22 cellular contexts compared by ENCODE assay signal in the genomic region with DNA sequence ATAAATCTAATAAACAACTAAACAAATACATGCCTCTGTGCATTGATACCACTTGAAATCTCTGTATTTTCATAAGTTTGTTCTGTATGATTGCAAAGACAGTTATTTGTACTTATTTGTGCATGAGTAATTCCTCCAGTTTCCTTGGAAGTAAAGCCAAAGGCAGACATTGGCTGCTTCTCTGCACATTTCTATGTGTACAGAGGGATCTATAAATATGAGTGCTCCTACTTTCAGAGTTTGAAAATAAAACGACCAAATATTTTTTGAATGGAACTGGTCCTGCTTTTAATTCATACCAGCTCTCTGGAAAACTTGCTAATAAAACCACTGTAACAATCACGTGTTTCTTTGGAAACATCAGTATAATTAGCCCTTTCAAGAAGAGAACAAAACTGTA.
DNase-seq lines count a peak whose midpoint lies in the region; TF ChIP-seq lines count a peak whose summit lies in the region.
"Had no signal": no experiment of that assay in that cellular context is flagged by ENCODE, and none has a peak within 500 bp of the region (broad histone marks: within the 10 kb centered on the region; RNA-seq: fewer than 3 reads in every experiment).

No MANE protein-coding gene starts in this region.

- no peaks in the 10 kb centered on the region for H4K20me1 ChIP-seq in neural progenitor cell (ENCODE audit: low read depth)

- peaks cover 42% of the 10 kb centered on the region for H3K4me1 Mint-ChIP-seq in endodermal cell
- H3K4me1 Mint-ChIP-seq in neural progenitor cell: peaks cover 42% of the 10 kb centered on the region

- H3K9me3 ChIP-seq in endodermal cell (ENCODE audit: control insufficient read depth, low read length) (peaks cover 7% of the 10 kb centered on the region), neural progenitor cell (ENCODE audit: low read depth) (no peaks in the 10 kb centered on the region), tibial artery (no peaks in the 10 kb centered on the region)
- H3K9me3 ChIP-seq: Peyer's patch had no signal

- no peaks in the 10 kb centered on the region for H3K27me3 ChIP-seq in endodermal cell (ENCODE audit: control insufficient read depth, insufficient read depth, low read length, poor library complexity, severe bottlenecking)
- no peaks in the 10 kb centered on the region for H3K27me3 ChIP-seq in neural progenitor cell
- H3K27me3 ChIP-seq in tibial artery: no peaks in the 10 kb centered on the region
- H3K27me3 ChIP-seq: Peyer's patch had no signal

- H3K27ac ChIP-seq in endodermal cell (ENCODE audit: low read depth, low read length) (no peak overlapping the region), neural progenitor cell (no peak overlapping the region), tibial artery (peak overlapping the region; percentile 42 to 48)
- H3K27ac ChIP-seq: 22Rv1, Peyer's patch had no signal

- H3K4me3 Mint-ChIP-seq in endodermal cell (no peak overlapping the region), neural progenitor cell (no peak overlapping the region)
- H3K4me3 Mint-ChIP-seq: CD4-positive, alpha-beta memory T cell had no signal

- H3K27me3 Mint-ChIP-seq in endodermal cell (ENCODE audit: insufficient read depth) (peaks cover 10% of the 10 kb centered on the region), neural progenitor cell (ENCODE audit: insufficient read depth, low read depth) (peaks cover 2% of the 10 kb centered on the region)
- H3K27me3 Mint-ChIP-seq: CD4-positive, alpha-beta memory T cell had no signal

- H3K4me1 ChIP-seq in endodermal cell (ENCODE audit: control insufficient read depth, insufficient read depth, low read length): peaks cover 10% of the 10 kb centered on the region
- H3K4me1 ChIP-seq in neural progenitor cell: peaks cover 41% of the 10 kb centered on the region
- peaks cover 4 to 62% (median 37%) of the 10 kb centered on the region in 4 donors for H3K4me1 ChIP-seq in tibial artery
- H3K4me1 ChIP-seq: Peyer's patch had no signal

- H2AFZ ChIP-seq in neural progenitor cell (replicated peaks): no peak overlapping the region

- TF ChIP-seq CTCF in endodermal cell (conservative IDR thresholded peaks at IDR 0.05) (no peak), neural progenitor cell (IDR thresholded peaks at IDR 0.05) (no peak), tibial artery (IDR thresholded peaks at IDR 0.05) (no peak)

- H3K79me2 ChIP-seq in neural progenitor cell (ENCODE audit: low read depth): no peaks in the 10 kb centered on the region

- H3K36me3 Mint-ChIP-seq in endodermal cell (ENCODE audit: low read depth) (no peaks in the 10 kb centered on the region), neural progenitor cell (no peaks in the 10 kb centered on the region)
- H3K36me3 Mint-ChIP-seq: CD4-positive, alpha-beta memory T cell had no signal

- H3K4me3 ChIP-seq in endodermal cell (ENCODE audit: low read length) (peak overlapping the region; percentile 14), neural progenitor cell (no peak overlapping the region), tibial artery (no peak overlapping the region)
- H3K4me3 ChIP-seq: GM12878, Peyer's patch had no signal

- DNase-seq in DMS79 treated with DMSO at 0.1 percent for 48 hours (lab: John Stamatoyannopoulos, UW): peak; percentile 10
- no peak for DNase-seq in DMS79 (lab: John Stamatoyannopoulos, UW)
- no peak for DNase-seq in endodermal cell
- DNase-seq in neural progenitor cell (ENCODE audit: low spot score): no peak
- no peak for DNase-seq in tibial artery
- no peak for DNase-seq in SHP77 treated with DMSO at 0.1 percent for 48 hours (lab: John Stamatoyannopoulos, UW)
- DNase-seq in activated gamma-delta T cell treated with Interleukin-2 at 50 U/mL for 16 hours: no peak
- DNase-seq in A172 (ENCODE audit: low spot score): no peak
- DNase-seq: CD4-positive, alpha-beta memory T cell; DMS153; EL; Kasumi-1; MM.1S; NCI-H1092; NCI-H146; NCI-H2029 treated with DMSO at 0.1 percent for 48 hours; NCI-H2171 treated with DMSO at 0.1 percent for 48 hours; NCI-H446; NCI-H526 treated with DMSO at 0.1 percent for 48 hours; Peyer's patch had no signal

- 81 to 82% methylated on average over 2 of the region's 2 CpGs for WGBS in endodermal cell (ENCODE audit: insufficient coverage in 1 of 2, insufficient read length in 1 of 2), 2 experiments

- peaks cover 26% of the 10 kb centered on the region for H3F3A ChIP-seq in neural progenitor cell (ENCODE audit: low read depth)

- H3K9me3 Mint-ChIP-seq in endodermal cell (peaks cover 4% of the 10 kb centered on the region), neural progenitor cell (peaks cover 4% of the 10 kb centered on the region)

- H3K9ac ChIP-seq in endodermal cell (ENCODE audit: extremely low read depth, low read length, poor library complexity, severe bottlenecking): no peak overlapping the region
- H3K9ac ChIP-seq in neural progenitor cell: no peak overlapping the region

- H3K36me3 ChIP-seq in endodermal cell (ENCODE audit: control insufficient read depth, insufficient read depth, low read length): no peaks in the 10 kb centered on the region
- no peaks in the 10 kb centered on the region for H3K36me3 ChIP-seq in neural progenitor cell
- H3K36me3 ChIP-seq in tibial artery: no peaks in the 10 kb centered on the region
- H3K36me3 ChIP-seq: Peyer's patch had no signal

- intact Hi-C loops in tibial artery (cut with DNase I; ENCODE audit: low total_unique reads): loop anchor here (5.0 kb wide), 1 partner anchor 304 kb away; no protein-coding TSS in a partner anchor

- H3K4me2 ChIP-seq in neural progenitor cell: peak overlapping the region; percentile 56

- H3K27ac Mint-ChIP-seq in endodermal cell: no peak overlapping the region
- no peak overlapping the region for H3K27ac Mint-ChIP-seq in neural progenitor cell
- H3K27ac Mint-ChIP-seq: CD4-positive, alpha-beta memory T cell had no signal

Comparison
In these comparisons a context has a peak if more than half of its experiments do, and no peak if none do; other contexts are left out.
1. H3K27ac ChIP-seq: peak in tibial artery (2 of 2); none in endodermal cell (single experiment) and neural progenitor cell (single experiment).